21 cellular contexts compared by ENCODE assay signal in the genomic region with DNA sequence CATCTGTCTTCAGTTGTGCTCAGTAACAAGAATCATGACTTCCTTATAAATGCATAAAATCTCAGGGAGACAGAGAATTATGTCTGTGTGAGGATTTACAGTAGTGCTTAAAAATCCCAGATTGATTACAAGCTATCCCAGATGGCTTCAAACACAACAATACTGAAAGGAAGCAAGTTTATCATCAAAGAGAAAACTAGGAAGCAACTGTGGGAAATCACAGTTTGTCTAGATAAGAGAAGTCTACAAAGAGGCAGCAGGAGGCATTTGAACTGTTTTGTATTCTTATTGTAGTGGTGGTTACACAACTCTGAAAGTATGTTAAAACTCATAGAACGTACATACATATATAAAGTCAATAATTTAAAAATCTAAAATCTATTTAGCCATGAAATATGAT.
A peak's percentile ranks its signal among the peaks of the same experiment; 100 is the strongest.
DNase-seq lines count a peak whose midpoint lies in the region; ATAC-seq, FAIRE-seq and TF ChIP-seq lines count a peak whose summit lies in the region.
"Had no signal": no experiment of that assay in that cellular context is flagged by ENCODE, and none has a peak within 500 bp of the region (broad histone marks: within the 10 kb centered on the region; RNA-seq: fewer than 3 reads in every experiment).

No MANE protein-coding gene starts in this region.

- peaks cover 42% of the 10 kb centered on the region for H3K4me1 ChIP-seq in Caco-2

- H3K9me3 Mint-ChIP-seq in Caco-2 (ENCODE audit: unreplicated experiment) (no peaks in the 10 kb centered on the region), mesothelial cell of epicardium (no peaks in the 10 kb centered on the region)
- H3K9me3 Mint-ChIP-seq: CD8-positive, alpha-beta T cell had no signal

- BruUV-seq in Caco-2 (replicated peaks; lab: Mats Ljungman, UMichigan): no TSS peak

- no peaks in the 10 kb centered on the region for H3K36me3 ChIP-seq in Caco-2 (ENCODE audit: control insufficient read depth, insufficient read depth, low read length)
- H3K36me3 ChIP-seq: BLaER1 treated with 17β-estradiol and CSF1 and Interleukin-3, amounts not matched to agents 10 nM and 100 nM; HAP-1 had no signal

- DNase-seq in Caco-2 (no peak), left kidney (ENCODE audit: low read depth, low spot score) (peak; percentile 24), mesothelial cell of epicardium (ENCODE audit: low spot score in 2 of 2, unreplicated experiment in 2 of 2) (no peak), NCI-H1436 (lab: John Stamatoyannopoulos, UW) (no peak), AG08396 (ENCODE audit: low spot score) (no peak), NCI-H345 treated with DMSO at 0.1 percent for 48 hours (lab: John Stamatoyannopoulos, UW; ENCODE audit: unreplicated experiment) (no peak)
- DNase-seq: 8988T; CD8-positive, alpha-beta T cell; DMS 273 treated with DMSO at 0.1 percent for 48 hours; DMS53; DND-41; EL; GM23248; IMR-90 had no signal

- H3K4me1 Mint-ChIP-seq in Caco-2 (ENCODE audit: low read depth, unreplicated experiment) (peaks cover 40% of the 10 kb centered on the region), mesothelial cell of epicardium (peaks cover 28% of the 10 kb centered on the region)
- H3K4me1 Mint-ChIP-seq: B cell had no signal

- no peak overlapping the region for H3K4me3 Mint-ChIP-seq in Caco-2 (ENCODE audit: unreplicated experiment)
- H3K4me3 Mint-ChIP-seq in mesothelial cell of epicardium: no peak overlapping the region
- H3K4me3 Mint-ChIP-seq: B cell; CD8-positive, alpha-beta T cell had no signal

- CTCF ChIA-PET in Caco-2 (lab: Charles Lee): interaction anchor here (1.6 kb wide), 1 partner anchor 107 kb away, joined by 4 read pairs; no protein-coding TSS in a partner anchor

- ATAC-seq in GM18907 (IDR thresholded peaks at IDR 0.05; ENCODE audit: unreplicated experiment): no peak
- ATAC-seq: CD8-positive, alpha-beta T cell; GM12878 had no signal

- intact Hi-C loops in Caco-2 (cut with micrococcal nuclease; ENCODE audit: unreplicated experiment): loop anchor here (1.0 kb wide), 1 partner anchor 17 kb away; no protein-coding TSS in a partner anchor

- H3K4me3 ChIP-seq in Caco-2 (ENCODE audit: low read depth, low read length): no peak overlapping the region
- H3K4me3 ChIP-seq: BLaER1 treated with 17β-estradiol and CSF1 and Interleukin-3, amounts not matched to agents 10 nM and 100 nM; GM12878; GM23248; HAP-1 had no signal

- no peaks in the 10 kb centered on the region for H3K9me3 ChIP-seq in Caco-2
- H3K9me3 ChIP-seq: HAP-1 had no signal

- peaks cover 5% of the 10 kb centered on the region for H3K36me3 Mint-ChIP-seq in Caco-2 (ENCODE audit: insufficient read depth, unreplicated experiment)
- no peaks in the 10 kb centered on the region for H3K36me3 Mint-ChIP-seq in mesothelial cell of epicardium
- H3K36me3 Mint-ChIP-seq: CD8-positive, alpha-beta T cell had no signal

- FAIRE-seq in TTC549 (lab: Jason Lieb, UNC): peak; percentile 89
- FAIRE-seq: GM12878, GM19239 had no signal

- no peaks in the 10 kb centered on the region for H3K27me3 ChIP-seq in Caco-2 (replicated peaks; ENCODE audit: control insufficient read depth, insufficient read depth, low read length)
- H3K27me3 ChIP-seq: BLaER1 treated with 17β-estradiol and CSF1 and Interleukin-3, amounts not matched to agents 10 nM and 100 nM had no signal

- POLR2A ChIA-PET in Caco-2 (lab: Charles Lee): no interaction called here

- H3K27me3 Mint-ChIP-seq in Caco-2 (ENCODE audit: insufficient read depth, unreplicated experiment): no peaks in the 10 kb centered on the region
- no peaks in the 10 kb centered on the region for H3K27me3 Mint-ChIP-seq in mesothelial cell of epicardium (ENCODE audit: low read depth)

- TF ChIP-seq CTCF in Caco-2 (IDR thresholded peaks at IDR 0.05; ENCODE audit: insufficient read depth in 1 of 2, low read depth in 1 of 2, low read length in 1 of 2, severe bottlenecking in 1 of 2, unreplicated experiment in 1 of 2) (no peak), mesothelial cell of epicardium (IDR thresholded peaks at IDR 0.05; ENCODE audit: unreplicated experiment) (no peak)

- H3K27ac Mint-ChIP-seq in Caco-2 (ENCODE audit: unreplicated experiment) (peak overlapping the region; percentile 15), mesothelial cell of epicardium (peak overlapping the region; percentile 57)
- H3K27ac Mint-ChIP-seq: B cell; CD8-positive, alpha-beta T cell had no signal
